20 cellular contexts compared by ENCODE assay signal in the genomic region with DNA sequence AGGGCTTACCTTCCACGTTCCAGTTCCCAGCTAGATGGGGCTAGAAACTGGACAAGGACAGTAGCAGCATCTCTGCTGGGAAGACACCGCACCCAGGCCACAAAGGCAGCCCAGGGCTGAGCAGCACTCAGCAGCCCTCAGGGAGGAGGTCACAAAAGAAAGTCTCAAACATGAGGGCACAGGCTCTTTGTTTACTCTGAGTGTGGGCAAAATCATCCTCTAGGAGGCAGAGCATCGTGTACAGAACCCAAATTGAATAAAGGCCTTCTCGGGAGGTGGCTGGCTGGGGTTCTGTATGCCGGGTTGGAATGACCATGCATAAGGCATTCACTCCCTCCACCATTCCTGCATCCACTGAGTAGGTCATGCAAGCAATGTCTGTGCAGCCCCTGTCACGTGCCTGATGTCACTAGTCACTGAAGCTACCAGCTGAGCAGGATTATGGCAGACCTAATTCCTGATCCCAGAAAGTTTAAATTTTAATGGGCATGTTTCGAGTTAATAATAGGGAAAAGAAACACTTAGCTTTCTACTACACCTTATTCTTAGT.
DNase-seq lines count a peak whose midpoint lies in the region; FAIRE-seq and TF ChIP-seq lines count a peak whose summit lies in the region.
"Had no signal": no experiment of that assay in that cellular context is flagged by ENCODE, and none has a peak within 500 bp of the region (broad histone marks: within the 10 kb centered on the region; RNA-seq: fewer than 3 reads in every experiment).

No MANE protein-coding gene starts in this region.

- peak; percentile 14 for DNase-seq in NCI-H345 (lab: John Stamatoyannopoulos, UW)
- DNase-seq in NCI-H345 treated with DMSO at 0.1 percent for 48 hours (lab: John Stamatoyannopoulos, UW; ENCODE audit: unreplicated experiment): no peak
- DNase-seq in NCI-H69 (lab: John Stamatoyannopoulos, UW): peak; percentile 65
- no peak for DNase-seq in astrocyte (ENCODE audit: low read depth)
- no peak for DNase-seq in UCSD-AML1 (lab: John Stamatoyannopoulos, UW; ENCODE audit: unreplicated experiment)
- DNase-seq in iPS-NIHi11 (ENCODE audit: low spot score): no peak
- DNase-seq in NOMO-1 treated with DMSO at 0.1 percent for 48 hours (lab: John Stamatoyannopoulos, UW; ENCODE audit: unreplicated experiment): no peak
- DNase-seq: Calu3; CD4-positive, CD25-positive, alpha-beta regulatory T cell; KBM-7; NCI-H1092; NCI-H2107; RPMI8226; SJCRH30 had no signal

- H3K36me3 ChIP-seq in astrocyte (ENCODE audit: insufficient read depth, low read length): no peaks in the 10 kb centered on the region
- H3K36me3 ChIP-seq: HAP-1, SJCRH30 had no signal

- peaks cover 38% of the 10 kb centered on the region for H3K27me3 Mint-ChIP-seq in astrocyte (ENCODE audit: low read depth, unreplicated experiment)

- H3K9me3 ChIP-seq in astrocyte (ENCODE audit: insufficient read depth, low read depth, low read length): no peaks in the 10 kb centered on the region
- H3K9me3 ChIP-seq: HAP-1, SJCRH30 had no signal

- FAIRE-seq in astrocyte (lab: Jason Lieb, UNC): no peak
- FAIRE-seq: A204.1, GM12878, GM18507 had no signal

- peak overlapping the region; percentile 41 for H3K27ac Mint-ChIP-seq in astrocyte (ENCODE audit: unreplicated experiment)
- H3K27ac Mint-ChIP-seq: CD4-positive, CD25-positive, alpha-beta regulatory T cell had no signal

- no peaks in the 10 kb centered on the region for H3K36me3 Mint-ChIP-seq in astrocyte (ENCODE audit: low read depth, unreplicated experiment)
- H3K36me3 Mint-ChIP-seq: CD4-positive, CD25-positive, alpha-beta regulatory T cell had no signal

- H3K4me3 Mint-ChIP-seq in astrocyte (ENCODE audit: unreplicated experiment): no peak overlapping the region
- H3K4me3 Mint-ChIP-seq: CD4-positive, CD25-positive, alpha-beta regulatory T cell had no signal

- no peak overlapping the region for H3K9ac ChIP-seq in astrocyte (ENCODE audit: low read length)

- H4K20me1 ChIP-seq in astrocyte (ENCODE audit: insufficient read depth, low read length): peaks cover 27% of the 10 kb centered on the region

- no peak for TF ChIP-seq CTCF in astrocyte (IDR thresholded peaks at IDR 0.05; ENCODE audit: insufficient read depth, low read depth, low read length)

- H3K79me2 ChIP-seq in astrocyte (ENCODE audit: insufficient read depth, low read length): peaks cover 4% of the 10 kb centered on the region

- H3K4me1 Mint-ChIP-seq in astrocyte (ENCODE audit: low read depth, unreplicated experiment): peaks cover 8% of the 10 kb centered on the region
- H3K4me1 Mint-ChIP-seq: CD4-positive, CD25-positive, alpha-beta regulatory T cell had no signal

- no peak overlapping the region for H3K4me3 ChIP-seq in astrocyte (ENCODE audit: insufficient read depth, low read depth, low read length)
- H3K4me3 ChIP-seq: GM12878, HAP-1, SJCRH30 had no signal

- no peak overlapping the region for H2AFZ ChIP-seq in astrocyte (ENCODE audit: low read depth, low read length)

- no peaks in the 10 kb centered on the region for H3K9me3 Mint-ChIP-seq in astrocyte (ENCODE audit: unreplicated experiment)

- H3K27ac ChIP-seq in astrocyte (ENCODE audit: low read depth, low read length) (no peak overlapping the region), temporal lobe (ENCODE audit: low read depth, low read length) (peak overlapping the region; percentile 22)
- H3K27ac ChIP-seq: HL-60, SJCRH30 had no signal

- no peaks in the 10 kb centered on the region for H3K4me1 ChIP-seq in astrocyte (ENCODE audit: insufficient read depth, low read length)

- peaks cover 3% of the 10 kb centered on the region for H3K27me3 ChIP-seq in astrocyte (ENCODE audit: insufficient read depth, low read length)
- H3K27me3 ChIP-seq: SJCRH30 had no signal

- no peak overlapping the region for H3K4me2 ChIP-seq in astrocyte (ENCODE audit: low read length)

Comparison
In these comparisons a context has a peak if more than half of its experiments do, and no peak if none do; other contexts are left out.
1. DNase-seq: peak in NCI-H345 (single experiment) and NCI-H69 (single experiment); none in NCI-H345 treated with DMSO at 0.1 percent for 48 hours (single experiment), astrocyte (single experiment), UCSD-AML1 (single experiment), iPS-NIHi11 (single experiment) and NOMO-1 treated with DMSO at 0.1 percent for 48 hours (single experiment).